Comparison of ENCODE assay signal across 1 cellular context in genomic region chr2:219308142-219309093, GRCh38.
TF ChIP-seq lines count a peak whose summit lies in the region.

No MANE protein-coding gene starts in this region.

TF ChIP-seq in HepG2, 621 proteins besides CTCF, POLR2A, EP300 and RAD21 (continued from another document and continues in another):
- TF ChIP-seq ATF5 (CRISPR knock-in tag; IDR thresholded peaks at IDR 0.05; ENCODE audit: low read depth), result 0 out of 2 replicates have a peak, but pooled peaks have one; percentile 86
- TF ChIP-seq SP4 (CRISPR knock-in tag; IDR thresholded peaks at IDR 0.05), result no peak
- no peak for TF ChIP-seq RERE (CRISPR knock-in tag; IDR thresholded peaks at IDR 0.05; ENCODE audit: low read depth)
- TF ChIP-seq GMEB2 (CRISPR knock-in tag; IDR thresholded peaks at IDR 0.05; ENCODE audit: low read depth), result no peak; the same call in 1 of the 2 replicates
- TF ChIP-seq CEBPG (CRISPR knock-in tag; IDR thresholded peaks at IDR 0.05), result peak; percentile 34; the same call in 1 of the 2 replicates
- TF ChIP-seq SOX6 (IDR thresholded peaks at IDR 0.05), result no peak
- TF ChIP-seq SOX6 (CRISPR knock-in tag; IDR thresholded peaks at IDR 0.05), result peak; percentile 50
- peak; percentile 92; the same call in 1 of the 2 replicates for TF ChIP-seq ZXDC (CRISPR knock-in tag; IDR thresholded peaks at IDR 0.05)
- peak; percentile 99 for TF ChIP-seq STAT5B (CRISPR knock-in tag; IDR thresholded peaks at IDR 0.05)
- TF ChIP-seq ZKSCAN5 (CRISPR knock-in tag; IDR thresholded peaks at IDR 0.05), result no peak
- no peak for TF ChIP-seq POGZ (CRISPR knock-in tag; IDR thresholded peaks at IDR 0.05)
- peak; percentile 99 for TF ChIP-seq BRCA1 (CRISPR knock-in tag; IDR thresholded peaks at IDR 0.05)
- TF ChIP-seq KIAA2018 (CRISPR knock-in tag; IDR thresholded peaks at IDR 0.05; ENCODE audit: borderline replicate concordance), result no peak
- TF ChIP-seq ZNF720 (CRISPR knock-in tag; IDR thresholded peaks at IDR 0.05), result peak; percentile 92; the same call in 1 of the 2 replicates
- TF ChIP-seq ZNF382 (CRISPR knock-in tag; IDR thresholded peaks at IDR 0.05; ENCODE audit: borderline replicate concordance), result no peak
- peak; percentile 51; the same call in 1 of the 2 replicates for TF ChIP-seq ZNF556 (CRISPR knock-in tag; IDR thresholded peaks at IDR 0.05; ENCODE audit: borderline replicate concordance)
- TF ChIP-seq MIER2 (CRISPR knock-in tag; IDR thresholded peaks at IDR 0.05), result peak; percentile 100
- no peak for TF ChIP-seq ZFX (CRISPR knock-in tag; IDR thresholded peaks at IDR 0.05; ENCODE audit: low read depth)
- no peak for TF ChIP-seq SMYD3 (CRISPR knock-in tag; IDR thresholded peaks at IDR 0.05)
- peak; percentile 97 for TF ChIP-seq ZNF138 (CRISPR knock-in tag; IDR thresholded peaks at IDR 0.05; ENCODE audit: low read depth)
- peak; percentile 78; the same call in 1 of the 2 replicates for TF ChIP-seq REPIN1 (CRISPR knock-in tag; IDR thresholded peaks at IDR 0.05; ENCODE audit: borderline replicate concordance, low read depth)
- peak; percentile 59; the same call in 1 of the 2 replicates for TF ChIP-seq ZNF143 (CRISPR knock-in tag; IDR thresholded peaks at IDR 0.05)
- no peak for TF ChIP-seq RNF2 (conservative IDR thresholded peaks at IDR 0.05; ENCODE audit: low read depth)
- peak; percentile 84 for TF ChIP-seq PPARG (CRISPR knock-in tag; conservative IDR thresholded peaks at IDR 0.05)
- peak; percentile 98 for TF ChIP-seq ZSCAN21 (CRISPR knock-in tag; IDR thresholded peaks at IDR 0.05; ENCODE audit: borderline replicate concordance)
- TF ChIP-seq ZNF44 (CRISPR knock-in tag; IDR thresholded peaks at IDR 0.05), result no peak
- TF ChIP-seq CENPBD1 (CRISPR knock-in tag; IDR thresholded peaks at IDR 0.05; ENCODE audit: borderline replicate concordance, low read depth), result no peak
- no peak for TF ChIP-seq RAD51 (IDR thresholded peaks at IDR 0.05; ENCODE audit: borderline replicate concordance)
- TF ChIP-seq E2F5 (CRISPR knock-in tag; conservative IDR thresholded peaks at IDR 0.05), result peak; percentile 86
- no peak for TF ChIP-seq CBX2 (IDR thresholded peaks at IDR 0.05; ENCODE audit: low read depth, low read length)
- TF ChIP-seq CBX2 (CRISPR knock-in tag; IDR thresholded peaks at IDR 0.05; ENCODE audit: low read depth), result no peak
- peak; percentile 76; the same call in 1 of the 2 replicates for TF ChIP-seq PRDM15 (CRISPR knock-in tag; IDR thresholded peaks at IDR 0.05)
- TF ChIP-seq PHF21A (CRISPR knock-in tag; IDR thresholded peaks at IDR 0.05), result no peak
- peak; percentile 92 for TF ChIP-seq KDM2A (CRISPR knock-in tag; IDR thresholded peaks at IDR 0.05; ENCODE audit: borderline replicate concordance, low read depth)
- TF ChIP-seq REL (CRISPR knock-in tag; conservative IDR thresholded peaks at IDR 0.05), result peak; percentile 97
- no peak for TF ChIP-seq PLRG1 (conservative IDR thresholded peaks at IDR 0.05)
